Comparison of ENCODE assay signal across 8 cellular contexts in genomic region chr9:114894801-114895433, GRCh38. TPM values are rescaled to one million over a fixed set of nuclear protein-coding genes. Genes with fewer than 3 reads are reported as not detected.
DNase-seq lines count a peak whose midpoint lies in the region; ATAC-seq, FAIRE-seq and TF ChIP-seq lines count a peak whose summit lies in the region.

No MANE protein-coding gene starts in this region.

- H3K79me2 ChIP-seq in PC-3 (ENCODE audit: low read length), result no peaks in the 10 kb centered on the region

- no peak for TF ChIP-seq POLR2A in GM12892 (IDR thresholded peaks at IDR 0.05; ENCODE audit: low read depth, low read length)

- H3K27me3 Mint-ChIP-seq in nephron (ENCODE audit: low read depth), result no peaks in the 10 kb centered on the region

- peaks cover 37% of the 10 kb centered on the region for H3K4me1 ChIP-seq in PC-3 (ENCODE audit: insufficient read depth, low read length)

- no peaks in the 10 kb centered on the region for H3K36me3 Mint-ChIP-seq in nephron (ENCODE audit: low read depth)

- no TSS peak for BruUV-seq in PC-3 (replicated peaks; lab: Mats Ljungman, UMichigan)

- no peaks in the 10 kb centered on the region for H3K9me2 ChIP-seq in PC-3 (replicated peaks; ENCODE audit: low read length)

- no peaks in the 10 kb centered on the region for H3K9me3 ChIP-seq in PC-3 (ENCODE audit: low read length)

- peak; percentile 73 for DNase-seq in stimulated activated CD4-positive, alpha-beta T cell treated with anti-CD3 and anti-CD28 coated beads, Interleukin-1b, Interleukin-23, amount 100 ng/mL, for 48 hours
- DNase-seq in stimulated activated CD4-positive, alpha-beta T cell treated with anti-CD3 and anti-CD28 coated beads, Interleukin-4, amount 100 ng/mL, for 1 hour, result no peak
- DNase-seq in PC-3, result peak; percentile 82
- DNase-seq in dermis blood vessel endothelial cell, result peak; percentile 99
- no peak for DNase-seq in GM12892 (ENCODE audit: insufficient read length)

- CTCF ChIA-PET in PC-3 (lab: Charles Lee), result interaction anchor here (0.6 kb wide), 1 partner anchor 89 kb away, joined by 4 read pairs; no protein-coding TSS in a partner anchor

- H2AFZ ChIP-seq in PC-3 (ENCODE audit: low read length), result no peak overlapping the region

- FAIRE-seq in GM12892 (lab: Jason Lieb, UNC), result no peak

- no peaks in the 10 kb centered on the region for H3K36me3 ChIP-seq in PC-3 (ENCODE audit: low read depth, low read length)

- peak overlapping the region; percentile 55 for H3K9ac ChIP-seq in PC-3 (ENCODE audit: low read length)

- peak; percentile 68 for ATAC-seq in PC-3
- ATAC-seq in HG02852 (IDR thresholded peaks at IDR 0.05; ENCODE audit: unreplicated experiment), result no peak
- ATAC-seq in GM19397 (IDR thresholded peaks at IDR 0.05; ENCODE audit: unreplicated experiment), result no peak

- H3K4me3 Mint-ChIP-seq in nephron, result no peak overlapping the region

- H3K4me2 ChIP-seq in PC-3 (ENCODE audit: low read length), result peak overlapping the region; percentile 43; the same call in 1 of the 2 replicates

- H3K9me3 Mint-ChIP-seq in nephron, result peaks cover 2% of the 10 kb centered on the region

- peak overlapping the region; percentile 89 for H3K27ac ChIP-seq in PC-3 (ENCODE audit: low read length)

- H3K27ac Mint-ChIP-seq in nephron, result peak overlapping the region; percentile 51 to 83 (median 73)

- H3F3A ChIP-seq in PC-3 (ENCODE audit: low read length, unreplicated experiment), result no peaks in the 10 kb centered on the region

- TF ChIP-seq CTCF in PC-3 (conservative IDR thresholded peaks at IDR 0.05; ENCODE audit: low read depth, low read length) (no peak), nephron (IDR thresholded peaks at IDR 0.05; ENCODE audit: unreplicated experiment in 3 of 3) (no peak)

- no peaks in the 10 kb centered on the region for H4K20me1 ChIP-seq in PC-3 (ENCODE audit: low read length)

- intact Hi-C loops in PC-3 (cut with micrococcal nuclease), result no loop called here

- no peaks in the 10 kb centered on the region for H3K27me3 ChIP-seq in PC-3 (ENCODE audit: low read length)

- H3K4me3 ChIP-seq in PC-3 (ENCODE audit: low read length), result no peak overlapping the region

- POLR2A ChIA-PET in PC-3 (lab: Charles Lee; ENCODE audit: unreplicated experiment), result interaction anchor here (0.6 kb wide), 1 partner anchor 307 kb away, joined by 3 read pairs; the partner anchor contains the start of gene ATP6V1G1

- peaks cover 9% of the 10 kb centered on the region for H3K4me1 Mint-ChIP-seq in nephron

RNA-seq across cellular contexts. Expression of gene TNFSF8, which starts 35.5 kb away (rescaled TPM):
- total RNA-seq in PC-3 (2014; rRNA removed) (not detected in 2 replicates), dermis blood vessel endothelial cell (not detected in 2 replicates)
- not detected for polyA plus RNA-seq in GM12892 (2012; ENCODE audit: missing spikeins)

Comparison
In these comparisons a context has a peak if more than half of its experiments do, and no peak if none do; other contexts are left out.
1. DNase-seq: peak in stimulated activated CD4-positive, alpha-beta T cell treated with anti-CD3 and anti-CD28 coated beads, Interleukin-1b, Interleukin-23, amount 100 ng/mL, for 48 hours (single experiment), PC-3 (single experiment) and dermis blood vessel endothelial cell (single experiment); none in stimulated activated CD4-positive, alpha-beta T cell treated with anti-CD3 and anti-CD28 coated beads, Interleukin-4, amount 100 ng/mL, for 1 hour (single experiment) and GM12892 (single experiment).